ENCODE assay signal across 9 cellular contexts in genomic region chr6:157304840-157305675, GRCh38. TPM values are rescaled to one million over a fixed set of nuclear protein-coding genes. Genes with fewer than 3 reads are reported as not detected.
A peak's percentile ranks its signal among the peaks of the same experiment; 100 is the strongest.
DNase-seq lines count a peak whose midpoint lies in the region; ATAC-seq and TF ChIP-seq lines count a peak whose summit lies in the region.
"Had no signal": no experiment of that assay in that cellular context is flagged by ENCODE, and none has a peak within 500 bp of the region (broad histone marks: within the 10 kb centered on the region; RNA-seq: fewer than 3 reads in every experiment).

No MANE protein-coding gene starts in this region.

- TF ChIP-seq EP300 in Ishikawa (IDR thresholded peaks at IDR 0.05; ENCODE audit: borderline replicate concordance): no peak

- DNase-seq in A172 (ENCODE audit: low spot score) (peak; percentile 41), choroid plexus epithelial cell (ENCODE audit: low read depth) (peak; percentile 23), memory B cell (ENCODE audit: low spot score in 2 of 2) (no peak), MM.1S (no peak), GM20000 (ENCODE audit: low spot score) (no peak)
- DNase-seq in activated effector memory CD4-positive, alpha-beta T cell treated with Interleukin-2 at 50 U/mL for 16 hours: no peak
- DNase-seq: ACHN had no signal

- no peaks in the 10 kb centered on the region for H3K9me2 ChIP-seq in MM.1S (replicated peaks; ENCODE audit: insufficient read depth, low read length)

- no peak overlapping the region for H3K4me3 ChIP-seq in choroid plexus epithelial cell (ENCODE audit: low read depth, low read length)
- no peak overlapping the region for H3K4me3 ChIP-seq in MM.1S (ENCODE audit: low read length)

- no peaks in the 10 kb centered on the region for H3K9me3 ChIP-seq in MM.1S (replicated peaks; ENCODE audit: insufficient read depth, low read length)

- no peak overlapping the region for H3K4me3 Mint-ChIP-seq in memory B cell

- peak; percentile 21 for ATAC-seq in memory B cell (ENCODE audit: low read depth)
- no peak for ATAC-seq in GM21619 (IDR thresholded peaks at IDR 0.05; ENCODE audit: unreplicated experiment)

- H3K27me3 Mint-ChIP-seq in memory B cell: no peaks in the 10 kb centered on the region

- no peak overlapping the region for H3K9ac ChIP-seq in MM.1S (ENCODE audit: low read length)

- no peak overlapping the region for H2AFZ ChIP-seq in MM.1S (ENCODE audit: low read length)

- H3K27me3 ChIP-seq in MM.1S (replicated peaks; ENCODE audit: insufficient read depth, low read length): no peaks in the 10 kb centered on the region

- H4K20me1 ChIP-seq in MM.1S (ENCODE audit: insufficient read depth, low read length): no peaks in the 10 kb centered on the region

- no peak overlapping the region for H3K27ac Mint-ChIP-seq in memory B cell

- H3K36me3 ChIP-seq in MM.1S (replicated peaks; ENCODE audit: insufficient read depth, low read length): no peaks in the 10 kb centered on the region

- no peaks in the 10 kb centered on the region for H3K9me3 Mint-ChIP-seq in memory B cell

- H3K27ac ChIP-seq in MM.1S (ENCODE audit: low read length): no peak overlapping the region

- H3K4me1 ChIP-seq in MM.1S (ENCODE audit: low read length): peaks cover 9% of the 10 kb centered on the region; the same call in 1 of the 2 replicates

- H3K4me2 ChIP-seq in MM.1S (ENCODE audit: low read depth, low read length): no peak overlapping the region

- TF ChIP-seq RAD21 in Ishikawa (IDR thresholded peaks at IDR 0.05; ENCODE audit: low read depth): no peak

- H3F3A ChIP-seq in MM.1S (ENCODE audit: insufficient read depth, low read length): no peaks in the 10 kb centered on the region

- H3K36me3 Mint-ChIP-seq in memory B cell: peaks cover 4% of the 10 kb centered on the region

- no peaks in the 10 kb centered on the region for H3K79me2 ChIP-seq in MM.1S (ENCODE audit: low read length)

- TF ChIP-seq CTCF in choroid plexus epithelial cell (conservative IDR thresholded peaks at IDR 0.05; ENCODE audit: low read depth, low read length) (no peak), MM.1S (IDR thresholded peaks at IDR 0.05; ENCODE audit: low read length) (no peak), GM20000 (IDR thresholded peaks at IDR 0.05; ENCODE audit: extremely low read depth, missing control alignments) (no peak)

- peaks cover 5% of the 10 kb centered on the region for H3K4me1 Mint-ChIP-seq in memory B cell

TF ChIP-seq in Ishikawa, 13 proteins besides CTCF, POLR2A, EP300 and RAD21:
- TF ChIP-seq USF1 (IDR thresholded peaks at IDR 0.05): peak; percentile 57
- TF ChIP-seq NFIC (IDR thresholded peaks at IDR 0.05): no peak

RNA-seq across cellular contexts. Expression of gene TMEM242, which starts 18.3 kb away (rescaled TPM):
- total RNA-seq in A172 (2014; rRNA removed; shearing (Covaris generic)): 2.8 and 5.4 TPM in 2 replicates

Comparison
In these comparisons a context has a peak if more than half of its experiments do, and no peak if none do; other contexts are left out.
1. DNase-seq: peak in A172 (single experiment) and choroid plexus epithelial cell (single experiment); none in memory B cell (0 of 2), MM.1S (single experiment), GM20000 (single experiment) and activated effector memory CD4-positive, alpha-beta T cell treated with Interleukin-2 at 50 U/mL for 16 hours (single experiment).